8 cellular contexts compared by ENCODE assay signal in the genomic region with DNA sequence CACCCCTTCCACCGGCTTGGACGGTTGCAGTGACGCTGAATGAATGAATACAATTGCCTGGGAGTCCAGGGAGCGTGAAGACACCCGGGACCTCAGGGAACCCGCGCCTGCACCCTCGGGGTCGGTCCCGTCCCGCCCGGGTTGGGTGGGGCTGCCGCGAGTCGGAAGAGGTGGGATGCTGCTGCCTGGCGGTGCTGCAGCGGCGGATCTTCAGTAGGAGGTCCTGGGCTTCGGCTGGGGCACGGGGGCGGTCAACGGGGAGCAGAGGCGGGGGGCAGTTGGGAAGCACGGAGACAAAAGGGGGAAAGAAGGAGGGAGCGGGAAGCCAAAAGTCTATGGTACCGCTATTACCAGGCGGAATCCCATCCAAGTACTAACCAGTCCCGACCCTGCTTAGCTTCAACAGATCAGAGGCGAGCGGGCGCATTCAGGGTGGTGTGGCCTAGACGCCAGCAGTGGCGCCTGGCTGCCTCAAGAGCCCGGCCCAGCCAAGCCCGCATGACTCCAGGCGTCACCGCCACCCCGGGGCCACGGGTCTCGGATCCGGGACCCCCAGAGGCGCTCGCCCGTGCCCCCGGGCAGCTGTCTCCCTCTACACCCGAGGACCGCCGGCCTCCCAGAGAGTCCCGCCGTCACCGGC. TPM values are rescaled to one million over a fixed set of nuclear protein-coding genes. Genes with fewer than 3 reads are reported as not detected.
DNase-seq lines count a peak whose midpoint lies in the region; TF ChIP-seq lines count a peak whose summit lies in the region.
"Not testable (repeated sequence)": the region's sequence is repeated elsewhere in the genome, so short reads cannot be mapped to it uniquely, and the experiment has no call there.

No MANE protein-coding gene starts in this region.

- H3K4me1 ChIP-seq in BE2C; hepatocyte (ENCODE audit: insufficient read depth): not testable (repeated sequence)

- H3K36me3 ChIP-seq in BE2C; hepatocyte (replicated peaks; ENCODE audit: insufficient read depth, low read depth): not testable (repeated sequence)

- H3K4me3 ChIP-seq in BE2C (ENCODE audit: low read depth, low read length) = peak overlapping the region; percentile 22; the same call in 1 of the 2 replicates
- not testable (repeated sequence) for H3K4me3 ChIP-seq in hepatocyte

- not testable (repeated sequence) for H2AFZ ChIP-seq in hepatocyte

- WGBS in hepatocyte (ENCODE audit: low lambda C conversion rate, missing lambda C conversion rate) = 67% methylated on average over 27 of the region's 51 CpGs

- H4K20me1 ChIP-seq in hepatocyte (ENCODE audit: insufficient read depth, poor library complexity, severe bottlenecking) = not testable (repeated sequence)

- peaks cover 18% of the 10 kb centered on the region for H3K27me3 Mint-ChIP-seq in nephron progenitor cell (ENCODE audit: low read depth, poor library complexity)

- not testable (repeated sequence) for H3K79me2 ChIP-seq in hepatocyte

- peak overlapping the region; percentile 59 for H3K4me2 ChIP-seq in hepatocyte

- DNase-seq in BE2C = peak; percentile 26
- peak; percentile 24 for DNase-seq in GM13977 (ENCODE audit: low spot score)
- peak; percentile 10 for DNase-seq in SK-N-DZ (ENCODE audit: low spot score)
- DNase-seq in activated T-cell treated with anti-CD3 and anti-CD28 coated beads, Interleukin-2, amount 50 U/mL, for 48 hours = peak; percentile 69 to 73
- peak; percentile 58 for DNase-seq in ecto neural progenitor cell (ENCODE audit: low spot score)
- not testable (repeated sequence) for DNase-seq in hepatocyte (ENCODE audit: low spot score)
- peak; percentile 49 for DNase-seq in nephron progenitor cell
- DNase-seq in stimulated activated CD8-positive, alpha-beta memory T cell treated with anti-CD3 and anti-CD28 coated beads, Interleukin-4, amount 100 ng/mL, for 48 hours = peak; percentile 56

- H3K27me3 ChIP-seq in BE2C, hepatocyte: not testable (repeated sequence)

- not testable (repeated sequence) for H3K27ac Mint-ChIP-seq in nephron progenitor cell

- H3K9me3 ChIP-seq in BE2C; hepatocyte (ENCODE audit: low read depth): not testable (repeated sequence)

- not testable (repeated sequence) for H3K27ac ChIP-seq in hepatocyte

- H3K36me3 Mint-ChIP-seq in nephron progenitor cell (ENCODE audit: low read depth) = not testable (repeated sequence)

- H3K4me3 Mint-ChIP-seq in nephron progenitor cell = not testable (repeated sequence)

- in situ Hi-C loops in GM13977 (cut with MboI; ENCODE audit: low pct_unique_long_range_greater_than_20kb, low sequenced_read_pairs, unreplicated experiment) = not testable (repeated sequence)

- TF ChIP-seq CTCF in BE2C (IDR thresholded peaks at IDR 0.05; ENCODE audit: low read depth, low read length); GM13977 (IDR thresholded peaks at IDR 0.05; ENCODE audit: extremely low read depth, insufficient read depth, missing control alignments); hepatocyte (IDR thresholded peaks at IDR 0.05; ENCODE audit: poor library complexity); nephron progenitor cell (IDR thresholded peaks at IDR 0.05): not testable (repeated sequence)

- not testable (repeated sequence) for H3K9me2 ChIP-seq in hepatocyte (replicated peaks; ENCODE audit: insufficient read depth)

- H3K9me3 Mint-ChIP-seq in nephron progenitor cell = peaks cover 65% of the 10 kb centered on the region

- not testable (repeated sequence) for H3K4me1 Mint-ChIP-seq in nephron progenitor cell

RNA-seq across cellular contexts. Expression of a gene that starts 48.1 kb away (rescaled TPM):
- polyA plus RNA-seq in BE2C (2012; ENCODE audit: insufficient read depth, insufficient read length, low read depth) = 3.0 TPM
- 9.8 and 10.5 TPM in 2 replicates for polyA plus RNA-seq in SK-N-DZ (2014; cell fraction: cytosol; rRNA removed)
- 29.9 and 31.0 TPM in 2 replicates for polyA plus RNA-seq in SK-N-DZ (2014; cell fraction: nucleus; rRNA removed)
- total RNA-seq in hepatocyte = 19.2 and 30.2 TPM in 2 replicates
- 10.5 and 14.3 TPM in 2 replicates for polyA plus RNA-seq in hepatocyte
